37 cellular contexts compared by ENCODE assay signal in the genomic region with DNA sequence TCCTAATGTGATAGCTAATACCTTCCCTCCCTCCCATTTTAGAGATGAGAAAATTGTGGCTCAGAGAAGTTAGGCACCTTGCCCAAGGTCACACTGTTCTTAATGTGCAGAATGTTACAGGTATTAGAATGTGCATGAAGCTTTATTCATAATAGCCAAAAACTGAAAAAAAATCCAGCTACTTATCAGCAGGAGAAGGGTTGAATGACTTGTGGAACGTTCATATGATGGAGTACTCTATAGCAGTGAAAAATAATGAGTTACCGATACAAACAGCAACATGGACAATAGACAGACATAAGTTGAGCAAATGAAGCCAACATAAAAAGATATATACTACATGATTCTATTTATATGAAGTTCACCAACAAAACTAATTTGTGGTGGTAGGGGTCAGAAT.
"Had no signal": no experiment of that assay in that cellular context is flagged by ENCODE, and none has a peak within 500 bp of the region (broad histone marks: within the 10 kb centered on the region; RNA-seq: fewer than 3 reads in every experiment).

No MANE protein-coding gene starts in this region.

- H3K4me3 ChIP-seq: ascending aorta, cardiac muscle cell had no signal

- DNase-seq: activated B cell treated with CpG ODN at 0.5 μM for 24 hours; activated CD4-positive, alpha-beta memory T cell treated with anti-CD3 and anti-CD28 coated beads, Interleukin-2, amount 10 ng/mL, durations not matched to agents 7 days and 5 days; activated CD4-positive, alpha-beta T cell treated with anti-CD3 and anti-CD28 coated beads for 4 hours; activated CD4-positive, alpha-beta T cell treated with anti-CD3 and anti-CD28 coated beads, Interleukin-2, amount 10 ng/mL, durations not matched to agents 24 days and 14 days; activated CD4-positive, alpha-beta T cell treated with anti-CD3 and anti-CD28 coated beads, Interleukin-2, amount 50 U/mL, for 48 hours; activated CD4-positive, CD25-positive, alpha-beta regulatory T cell treated with anti-CD3 and anti-CD28 coated beads, Interleukin-2, amount 50 U/mL, for 72 hours; activated CD8-positive, alpha-beta memory T cell treated with anti-CD3 and anti-CD28 coated beads for 24 hours; activated CD8-positive, alpha-beta memory T cell treated with anti-CD3 and anti-CD28 coated beads, Interleukin-2, amount 10 ng/mL, durations not matched to agents 7 days and 5 days; activated CD8-positive, alpha-beta memory T cell treated with anti-CD3 and anti-CD28 coated beads, Interleukin-2, amount 50 U/mL, for 48 hours; activated CD8-positive, alpha-beta T cell treated with anti-CD3 and anti-CD28 coated beads, Interleukin-2, amount 10 ng/mL, durations not matched to agents 7 days and 5 days; activated effector memory CD4-positive, alpha-beta T cell treated with Interleukin-2 at 50 U/mL for 16 hours; activated gamma-delta T cell; activated naive CD4-positive, alpha-beta T cell treated with anti-CD3 and anti-CD28 coated beads, Interleukin-2, amount 10 ng/mL, durations not matched to agents 7 days and 5 days; activated naive CD4-positive, alpha-beta T cell treated with Interleukin-2 at 50 U/mL for 16 hours; activated naive CD8-positive, alpha-beta T cell treated with anti-CD3 and anti-CD28 coated beads, Interleukin-2, amount 10 ng/mL, durations not matched to agents 7 days and 5 days; activated naive CD8-positive, alpha-beta T cell treated with anti-CD3 and anti-CD28 coated beads, Interleukin-2, amount 50 U/mL, for 24 hours; activated T-cell treated with anti-CD3 and anti-CD28 coated beads, Interleukin-2, amount 50 U/mL, for 24 hours; activated T-cell treated with anti-CD3 and anti-CD28 coated beads, Interleukin-2, amount 50 U/mL, for 48 hours; amygdala; anterior cingulate cortex; caudate nucleus; cerebellar nuclear complex; T-helper 1 cell; T-helper 2 cell; T-helper 9 cell had no signal

- FAIRE-seq: bronchial epithelial cell, TTC549 had no signal

- H3K36me3 Mint-ChIP-seq: activated CD8-positive, alpha-beta memory T cell treated with anti-CD3 and anti-CD28 coated beads, Interleukin-2, amount 10 ng/mL, durations not matched to agents 7 days and 5 days; activated naive CD4-positive, alpha-beta T cell treated with anti-CD3 and anti-CD28 coated beads, Interleukin-2, amount 10 ng/mL, durations not matched to agents 7 days and 5 days; activated naive CD8-positive, alpha-beta T cell; activated naive CD8-positive, alpha-beta T cell treated with anti-CD3 and anti-CD28 coated beads, Interleukin-2, amount 10 ng/mL, durations not matched to agents 7 days and 5 days; brain had no signal

- H3K27ac ChIP-seq: ascending aorta, cardiac muscle cell, VCaP had no signal

- H3K27ac Mint-ChIP-seq: activated B cell treated with CpG ODN at 0.5 μM for 24 hours; activated CD4-positive, alpha-beta memory T cell treated with anti-CD3 and anti-CD28 coated beads, Interleukin-2, amount 10 ng/mL, durations not matched to agents 7 days and 5 days; activated CD4-positive, alpha-beta T cell treated with anti-CD3 and anti-CD28 coated beads, Interleukin-2, amount 10 ng/mL, durations not matched to agents 24 days and 14 days; activated CD8-positive, alpha-beta memory T cell treated with anti-CD3 and anti-CD28 coated beads, Interleukin-2, amount 10 ng/mL, durations not matched to agents 7 days and 5 days; activated CD8-positive, alpha-beta T cell treated with anti-CD3 and anti-CD28 coated beads, Interleukin-2, amount 10 ng/mL, durations not matched to agents 7 days and 5 days; activated naive CD4-positive, alpha-beta T cell treated with anti-CD3 and anti-CD28 coated beads, Interleukin-2, amount 10 ng/mL, durations not matched to agents 7 days and 5 days; activated naive CD4-positive, alpha-beta T cell treated with anti-CD3 and anti-CD28 coated beads, Interleukin-2, amount 50 U/mL, for 24 hours; activated naive CD8-positive, alpha-beta T cell; activated naive CD8-positive, alpha-beta T cell treated with anti-CD3 and anti-CD28 coated beads, Interleukin-2, amount 10 ng/mL, durations not matched to agents 7 days and 5 days; activated naive CD8-positive, alpha-beta T cell treated with anti-CD3 and anti-CD28 coated beads, Interleukin-2, amount 50 U/mL, for 24 hours; activated T-cell treated with anti-CD3 and anti-CD28 coated beads, Interleukin-2, amount 50 U/mL, for 24 hours; activated T-helper 2 cell treated with anti-CD3 and anti-CD28 coated beads, Interferon-gamma antibody, Interleukin-2, Interleukin-4, amounts not matched to agents 10 μg/mL and 5 μg/mL and 100 μg/mL, durations not matched to agents 14 hours and 24 hours and 36 hours; T-helper 1 cell treated with Interleukin-12 subunit alpha and Interleukin-12 subunit beta and Interleukin-4 antibody, amounts not matched to agents 30 μg/mL and 1 μg/mL, for 36 hours; T-helper 2 cell treated with Interferon-gamma antibody and Interleukin-4, amounts not matched to agents 5 μg/mL and 100 μg/mL, for 36 hours had no signal

- H3K36me3 ChIP-seq: ascending aorta, cardiac muscle cell had no signal

- H3K9me3 Mint-ChIP-seq: activated B cell treated with CpG ODN at 0.5 μM for 24 hours; activated CD4-positive, alpha-beta memory T cell treated with anti-CD3 and anti-CD28 coated beads, Interleukin-2, amount 10 ng/mL, durations not matched to agents 7 days and 5 days; activated CD4-positive, alpha-beta T cell treated with anti-CD3 and anti-CD28 coated beads, Interleukin-2, amount 10 ng/mL, durations not matched to agents 24 days and 14 days; activated naive CD4-positive, alpha-beta T cell treated with anti-CD3 and anti-CD28 coated beads, Interleukin-2, amount 10 ng/mL, durations not matched to agents 7 days and 5 days; activated naive CD4-positive, alpha-beta T cell treated with anti-CD3 and anti-CD28 coated beads, Interleukin-2, amount 50 U/mL, for 24 hours; activated naive CD8-positive, alpha-beta T cell treated with anti-CD3 and anti-CD28 coated beads, Interleukin-2, amount 10 ng/mL, durations not matched to agents 7 days and 5 days; activated naive CD8-positive, alpha-beta T cell treated with anti-CD3 and anti-CD28 coated beads, Interleukin-2, amount 50 U/mL, for 24 hours; activated T-cell treated with anti-CD3 and anti-CD28 coated beads, Interleukin-2, amount 50 U/mL, for 24 hours; activated T-helper 2 cell treated with anti-CD3 and anti-CD28 coated beads, Interferon-gamma antibody, Interleukin-2, Interleukin-4, amounts not matched to agents 10 μg/mL and 5 μg/mL and 100 μg/mL, durations not matched to agents 14 hours and 24 hours and 36 hours; central memory CD8-positive, alpha-beta T cell; T-helper 1 cell treated with Interleukin-12 subunit alpha and Interleukin-12 subunit beta and Interleukin-4 antibody, amounts not matched to agents 30 μg/mL and 1 μg/mL, for 36 hours; T-helper 2 cell treated with Interferon-gamma antibody and Interleukin-4, amounts not matched to agents 5 μg/mL and 100 μg/mL, for 36 hours had no signal

- ATAC-seq: activated CD8-positive, alpha-beta memory T cell treated with anti-CD3 and anti-CD28 coated beads, Interleukin-2, amount 10 ng/mL, durations not matched to agents 7 days and 5 days; activated CD8-positive, alpha-beta T cell treated with anti-CD3 and anti-CD28 coated beads, Interleukin-2, amount 10 ng/mL, durations not matched to agents 7 days and 5 days; activated naive CD8-positive, alpha-beta T cell treated with anti-CD3 and anti-CD28 coated beads, Interleukin-2, amount 50 U/mL, for 24 hours had no signal

- H3K4me3 Mint-ChIP-seq: activated B cell treated with CpG ODN at 0.5 μM for 24 hours; activated CD4-positive, alpha-beta memory T cell treated with anti-CD3 and anti-CD28 coated beads, Interleukin-2, amount 10 ng/mL, durations not matched to agents 7 days and 5 days; activated CD4-positive, alpha-beta T cell treated with anti-CD3 and anti-CD28 coated beads, Interleukin-2, amount 10 ng/mL, durations not matched to agents 24 days and 14 days; activated CD8-positive, alpha-beta memory T cell treated with anti-CD3 and anti-CD28 coated beads, Interleukin-2, amount 10 ng/mL, durations not matched to agents 7 days and 5 days; activated CD8-positive, alpha-beta T cell treated with anti-CD3 and anti-CD28 coated beads, Interleukin-2, amount 10 ng/mL, durations not matched to agents 7 days and 5 days; activated naive CD4-positive, alpha-beta T cell treated with anti-CD3 and anti-CD28 coated beads, Interleukin-2, amount 10 ng/mL, durations not matched to agents 7 days and 5 days; activated naive CD4-positive, alpha-beta T cell treated with anti-CD3 and anti-CD28 coated beads, Interleukin-2, amount 50 U/mL, for 24 hours; activated naive CD8-positive, alpha-beta T cell treated with anti-CD3 and anti-CD28 coated beads, Interleukin-2, amount 10 ng/mL, durations not matched to agents 7 days and 5 days; activated naive CD8-positive, alpha-beta T cell treated with anti-CD3 and anti-CD28 coated beads, Interleukin-2, amount 50 U/mL, for 24 hours; activated T-cell treated with anti-CD3 and anti-CD28 coated beads, Interleukin-2, amount 50 U/mL, for 24 hours; brain; central memory CD8-positive, alpha-beta T cell; T-helper 1 cell treated with Interleukin-12 subunit alpha and Interleukin-12 subunit beta and Interleukin-4 antibody, amounts not matched to agents 30 μg/mL and 1 μg/mL, for 36 hours; T-helper 2 cell treated with Interferon-gamma antibody and Interleukin-4, amounts not matched to agents 5 μg/mL and 100 μg/mL, for 36 hours had no signal

- H3K9me3 ChIP-seq: ascending aorta had no signal
